12 cellular contexts compared by ENCODE assay signal in genomic region chr1:94044290-94044790, GRCh38.
A peak's percentile ranks its signal among the peaks of the same experiment; 100 is the strongest.
DNase-seq lines count a peak whose midpoint lies in the region; ATAC-seq, FAIRE-seq and TF ChIP-seq lines count a peak whose summit lies in the region.
"Had no signal": no experiment of that assay in that cellular context is flagged by ENCODE, and none has a peak within 500 bp of the region (broad histone marks: within the 10 kb centered on the region; RNA-seq: fewer than 3 reads in every experiment).

No MANE protein-coding gene starts in this region.

- TF ChIP-seq CTCF in CD14-positive monocyte (IDR thresholded peaks at IDR 0.05): no peak
- no peak for TF ChIP-seq CTCF in RWPE1 (conservative IDR thresholded peaks at IDR 0.05; ENCODE audit: low read depth)
- no peak for TF ChIP-seq CTCF in esophagus squamous epithelium (IDR thresholded peaks at IDR 0.05)
- TF ChIP-seq CTCF in neural progenitor cell (IDR thresholded peaks at IDR 0.05): no peak

- H3K27ac Mint-ChIP-seq in CD14-positive monocyte (peak overlapping the region in 2 of 7 donors; percentile 28 to 52), neural progenitor cell (peak overlapping the region; percentile 54)
- H3K27ac Mint-ChIP-seq: activated CD4-positive, alpha-beta T cell treated with anti-CD3 and anti-CD28 coated beads, Interleukin-2, amount 10 ng/mL, durations not matched to agents 24 days and 14 days had no signal

- no peak for TF ChIP-seq POLR2A in esophagus squamous epithelium (IDR thresholded peaks at IDR 0.05)

- H3K4me3 ChIP-seq in esophagus squamous epithelium (no peak overlapping the region), neural progenitor cell (no peak overlapping the region)
- H3K4me3 ChIP-seq: cardiac muscle cell had no signal

- H3K4me1 ChIP-seq in esophagus squamous epithelium: peaks cover 5 to 35% (median 20%) of the 10 kb centered on the region in 3 donors
- peaks cover 15% of the 10 kb centered on the region for H3K4me1 ChIP-seq in neural progenitor cell

- H3K27me3 ChIP-seq in esophagus squamous epithelium (no peaks in the 10 kb centered on the region), neural progenitor cell (no peaks in the 10 kb centered on the region)
- H3K27me3 ChIP-seq: cardiac muscle cell had no signal

- H3K4me1 Mint-ChIP-seq in CD14-positive monocyte (peaks cover 13% of the 10 kb centered on the region), neural progenitor cell (peaks cover 31% of the 10 kb centered on the region)

- H3K36me3 Mint-ChIP-seq in CD14-positive monocyte: no peaks in the 10 kb centered on the region
- H3K36me3 Mint-ChIP-seq in neural progenitor cell: no peaks in the 10 kb centered on the region

- no peak for FAIRE-seq in GM19239 (lab: Jason Lieb, UNC)

- ATAC-seq in GM18502 (IDR thresholded peaks at IDR 0.05; ENCODE audit: poor library complexity, unreplicated experiment): no peak
- ATAC-seq in HG02571 (IDR thresholded peaks at IDR 0.05; ENCODE audit: unreplicated experiment): no peak

- no peak overlapping the region for H3K9ac ChIP-seq in neural progenitor cell

- H4K20me1 ChIP-seq in neural progenitor cell (ENCODE audit: low read depth): no peaks in the 10 kb centered on the region

- H3K9me3 ChIP-seq in esophagus squamous epithelium (no peaks in the 10 kb centered on the region), neural progenitor cell (ENCODE audit: low read depth) (no peaks in the 10 kb centered on the region)

- H3K4me2 ChIP-seq in neural progenitor cell: no peak overlapping the region

- no peaks in the 10 kb centered on the region for H3K36me3 ChIP-seq in esophagus squamous epithelium
- H3K36me3 ChIP-seq in neural progenitor cell: no peaks in the 10 kb centered on the region
- H3K36me3 ChIP-seq: cardiac muscle cell had no signal

- CTCF ChIA-PET in RWPE1 (lab: Yijun Ruan, JAX): interaction anchor here (0.6 to 5.8 kb wide), 13 partner anchors 9 to 420 kb away, joined by 3 to 87 read pairs (median 7); no protein-coding TSS in a partner anchor

- no peak for DNase-seq in CD14-positive monocyte (ENCODE audit: low spot score)
- DNase-seq in RWPE1 (ENCODE audit: low spot score): no peak
- no peak for DNase-seq in esophagus squamous epithelium (lab: John Stamatoyannopoulos, UW)
- DNase-seq in neural progenitor cell (ENCODE audit: low spot score): no peak
- no peak for DNase-seq in pons (ENCODE audit: low spot score)
- DNase-seq in GM19239 (ENCODE audit: insufficient read length, low spot score): no peak
- DNase-seq: activated CD4-positive, alpha-beta T cell treated with anti-CD3 and anti-CD28 coated beads, Interleukin-2, amount 10 ng/mL, durations not matched to agents 24 days and 14 days; islet precursor cell; NCI-H2029 had no signal

- POLR2A ChIA-PET in RWPE1 (lab: Yijun Ruan, JAX; ENCODE audit: low non-redundant PET): no interaction called here

- H3K27me3 Mint-ChIP-seq in CD14-positive monocyte (ENCODE audit: low read depth in 3 of 3) (peaks cover 4 to 28% (median 19%) of the 10 kb centered on the region in 3 donors), neural progenitor cell (ENCODE audit: insufficient read depth, low read depth) (peaks cover 3% of the 10 kb centered on the region)

- no peaks in the 10 kb centered on the region for H3K9me3 Mint-ChIP-seq in CD14-positive monocyte
- H3K9me3 Mint-ChIP-seq in neural progenitor cell: no peaks in the 10 kb centered on the region
- H3K9me3 Mint-ChIP-seq: activated CD4-positive, alpha-beta T cell treated with anti-CD3 and anti-CD28 coated beads, Interleukin-2, amount 10 ng/mL, durations not matched to agents 24 days and 14 days had no signal

- 50 to 60% methylated on average over 2 to 6 of the region's 9 CpGs for WGBS in esophagus squamous epithelium, 2 donors

- peaks cover 13% of the 10 kb centered on the region for H3F3A ChIP-seq in neural progenitor cell (ENCODE audit: low read depth)

- H3K79me2 ChIP-seq in neural progenitor cell (ENCODE audit: low read depth): no peaks in the 10 kb centered on the region

- peak overlapping the region; percentile 60 for H2AFZ ChIP-seq in neural progenitor cell (replicated peaks)

- H3K4me3 Mint-ChIP-seq in CD14-positive monocyte (peak overlapping the region; percentile 54 to 92), neural progenitor cell (no peak overlapping the region)
- H3K4me3 Mint-ChIP-seq: activated CD4-positive, alpha-beta T cell treated with anti-CD3 and anti-CD28 coated beads, Interleukin-2, amount 10 ng/mL, durations not matched to agents 24 days and 14 days had no signal

- H3K27ac ChIP-seq in RWPE1 (peak overlapping the region; percentile 11; the same call in 1 of the 2 replicates), esophagus squamous epithelium (peak overlapping the region; percentile 36 to 77 (median 76)), neural progenitor cell (no peak overlapping the region)
- H3K27ac ChIP-seq: cardiac muscle cell had no signal

- intact Hi-C loops in CD14-positive monocyte (cut with micrococcal nuclease) (no loop called here), esophagus squamous epithelium (cut with DNase I) (no loop called here)
